Comparison of ENCODE assay signal across 1 cellular context in genomic region chr2:171139860-171140259, GRCh38.
TF ChIP-seq lines count a peak whose summit lies in the region.

No MANE protein-coding gene starts in this region.

TF ChIP-seq in K562, 482 proteins besides CTCF, POLR2A, EP300 and RAD21 (continued from another document):
- TF ChIP-seq U2AF2 (optimal IDR thresholded peaks at IDR 0.05; ENCODE audit: low read depth, low read length) (no peak), ELF4 (CRISPR knock-in tag; IDR thresholded peaks at IDR 0.05) (no peak), CCAR2 (IDR thresholded peaks at IDR 0.05; ENCODE audit: low read depth, low read length) (no peak), SRSF7 (optimal IDR thresholded peaks at IDR 0.05; ENCODE audit: low read depth, low read length) (no peak), SMARCA4 (IDR thresholded peaks at IDR 0.05) (peak; percentile 27; the same call in 1 of the 2 replicates), ARNT (IDR thresholded peaks at IDR 0.05) (0 out of 4 replicates have a peak, but pooled peaks of 1 of the 2 experiments have one; percentile 17), CREM (IDR thresholded peaks at IDR 0.05; ENCODE audit: low read depth) (0 out of 2 replicates have a peak, but pooled peaks have one; percentile 17), PTRF (tag; IDR thresholded peaks at IDR 0.05) (no peak), FOXJ2 (tag; IDR thresholded peaks at IDR 0.05) (no peak), HDGF (IDR thresholded peaks at IDR 0.05) (no peak), DPF2 (IDR thresholded peaks at IDR 0.05) (peak; percentile 22; the same call in 1 of the 2 replicates), TAF9B (IDR thresholded peaks at IDR 0.05; ENCODE audit: partially characterized antibody) (peak; percentile 13), SRSF9 (IDR thresholded peaks at IDR 0.05; ENCODE audit: borderline replicate concordance, low read depth, low read length) (no peak), ZNF583 (CRISPR knock-in tag; IDR thresholded peaks at IDR 0.05) (no peak)
- TF ChIP-seq, protein P1, sequence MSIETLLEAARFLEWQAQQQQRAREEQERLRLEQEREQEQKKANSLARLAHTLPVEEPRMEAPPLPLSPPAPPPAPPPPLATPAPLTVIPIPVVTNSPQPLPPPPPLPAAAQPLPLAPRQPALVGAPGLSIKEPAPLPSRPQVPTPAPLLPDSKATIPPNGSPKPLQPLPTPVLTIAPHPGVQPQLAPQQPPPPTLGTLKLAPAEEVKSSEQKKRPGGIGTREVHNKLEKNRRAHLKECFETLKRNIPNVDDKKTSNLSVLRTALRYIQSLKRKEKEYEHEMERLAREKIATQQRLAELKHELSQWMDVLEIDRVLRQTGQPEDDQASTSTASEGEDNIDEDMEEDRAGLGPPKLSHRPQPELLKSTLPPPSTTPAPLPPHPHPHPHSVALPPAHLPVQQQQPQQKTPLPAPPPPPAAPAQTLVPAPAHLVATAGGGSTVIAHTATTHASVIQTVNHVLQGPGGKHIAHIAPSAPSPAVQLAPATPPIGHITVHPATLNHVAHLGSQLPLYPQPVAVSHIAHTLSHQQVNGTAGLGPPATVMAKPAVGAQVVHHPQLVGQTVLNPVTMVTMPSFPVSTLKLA (conservative IDR thresholded peaks at IDR 0.05), result 0 out of 4 replicates have a peak, but pooled peaks of 1 of the 2 experiments have one; percentile 26
- TF ChIP-seq, protein P2, sequence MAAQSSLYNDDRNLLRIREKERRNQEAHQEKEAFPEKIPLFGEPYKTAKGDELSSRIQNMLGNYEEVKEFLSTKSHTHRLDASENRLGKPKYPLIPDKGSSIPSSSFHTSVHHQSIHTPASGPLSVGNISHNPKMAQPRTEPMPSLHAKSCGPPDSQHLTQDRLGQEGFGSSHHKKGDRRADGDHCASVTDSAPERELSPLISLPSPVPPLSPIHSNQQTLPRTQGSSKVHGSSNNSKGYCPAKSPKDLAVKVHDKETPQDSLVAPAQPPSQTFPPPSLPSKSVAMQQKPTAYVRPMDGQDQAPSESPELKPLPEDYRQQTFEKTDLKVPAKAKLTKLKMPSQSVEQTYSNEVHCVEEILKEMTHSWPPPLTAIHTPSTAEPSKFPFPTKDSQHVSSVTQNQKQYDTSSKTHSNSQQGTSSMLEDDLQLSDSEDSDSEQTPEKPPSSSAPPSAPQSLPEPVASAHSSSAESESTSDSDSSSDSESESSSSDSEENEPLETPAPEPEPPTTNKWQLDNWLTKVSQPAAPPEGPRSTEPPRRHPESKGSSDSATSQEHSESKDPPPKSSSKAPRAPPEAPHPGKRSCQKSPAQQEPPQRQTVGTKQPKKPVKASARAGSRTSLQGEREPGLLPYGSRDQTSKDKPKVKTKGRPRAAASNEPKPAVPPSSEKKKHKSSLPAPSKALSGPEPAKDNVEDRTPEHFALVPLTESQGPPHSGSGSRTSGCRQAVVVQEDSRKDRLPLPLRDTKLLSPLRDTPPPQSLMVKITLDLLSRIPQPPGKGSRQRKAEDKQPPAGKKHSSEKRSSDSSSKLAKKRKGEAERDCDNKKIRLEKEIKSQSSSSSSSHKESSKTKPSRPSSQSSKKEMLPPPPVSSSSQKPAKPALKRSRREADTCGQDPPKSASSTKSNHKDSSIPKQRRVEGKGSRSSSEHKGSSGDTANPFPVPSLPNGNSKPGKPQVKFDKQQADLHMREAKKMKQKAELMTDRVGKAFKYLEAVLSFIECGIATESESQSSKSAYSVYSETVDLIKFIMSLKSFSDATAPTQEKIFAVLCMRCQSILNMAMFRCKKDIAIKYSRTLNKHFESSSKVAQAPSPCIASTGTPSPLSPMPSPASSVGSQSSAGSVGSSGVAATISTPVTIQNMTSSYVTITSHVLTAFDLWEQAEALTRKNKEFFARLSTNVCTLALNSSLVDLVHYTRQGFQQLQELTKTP (IDR thresholded peaks at IDR 0.05; ENCODE audit: low read depth in 1 of 2, partially characterized antibody in 2 of 2), result peak in 1 of 2 experiments; percentile 29
- TF ChIP-seq, protein P3, sequence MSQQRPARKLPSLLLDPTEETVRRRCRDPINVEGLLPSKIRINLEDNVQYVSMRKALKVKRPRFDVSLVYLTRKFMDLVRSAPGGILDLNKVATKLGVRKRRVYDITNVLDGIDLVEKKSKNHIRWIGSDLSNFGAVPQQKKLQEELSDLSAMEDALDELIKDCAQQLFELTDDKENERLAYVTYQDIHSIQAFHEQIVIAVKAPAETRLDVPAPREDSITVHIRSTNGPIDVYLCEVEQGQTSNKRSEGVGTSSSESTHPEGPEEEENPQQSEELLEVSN (IDR thresholded peaks at IDR 0.05; ENCODE audit: borderline replicate concordance in 1 of 2, extremely low read depth in 1 of 2, insufficient read depth in 1 of 2, insufficient read length in 1 of 2, low read depth in 1 of 2, low read length in 1 of 2, poor library complexity in 1 of 2, severe bottlenecking in 1 of 2), result peak in 1 of 2 experiments; percentile 48
